In genomic region chr3:156677120-156677479, GRCh38 we compare ENCODE assay signal across 9 cellular contexts. TPM values are rescaled to one million over a fixed set of nuclear protein-coding genes. Genes with fewer than 3 reads are reported as not detected.
A peak's percentile ranks its signal among the peaks of the same experiment; 100 is the strongest.
DNase-seq lines count a peak whose midpoint lies in the region; ATAC-seq and TF ChIP-seq lines count a peak whose summit lies in the region.
"Had no signal": no experiment of that assay in that cellular context is flagged by ENCODE, and none has a peak within 500 bp of the region (broad histone marks: within the 10 kb centered on the region; RNA-seq: fewer than 3 reads in every experiment).

No MANE protein-coding gene starts in this region.

- H3K36me3 ChIP-seq in A673 (ENCODE audit: insufficient read depth, low read length, poor library complexity, severe bottlenecking): peaks cover 50% of the 10 kb centered on the region
- peaks cover 12% of the 10 kb centered on the region for H3K36me3 ChIP-seq in GM23338 (ENCODE audit: insufficient read depth)
- H3K36me3 ChIP-seq in upper lobe of left lung: peaks cover 0 to 28% (median 8%) of the 10 kb centered on the region in 4 donors

- no peaks in the 10 kb centered on the region for H3K9me3 ChIP-seq in A673 (ENCODE audit: low read depth, low read length, poor library complexity, severe bottlenecking)
- no peaks in the 10 kb centered on the region for H3K9me3 ChIP-seq in upper lobe of left lung

- H3K4me1 Mint-ChIP-seq in GM23338 (peaks cover 33% of the 10 kb centered on the region), immature natural killer cell (peaks cover 77 to 78% of the 10 kb centered on the region in 2 donors)
- H3K4me1 Mint-ChIP-seq in activated T-cell treated with anti-CD3 and anti-CD28 coated beads, Interleukin-2, amount 50 U/mL, for 72 hours (ENCODE audit: low read depth): peaks cover 69% of the 10 kb centered on the region

- no peaks in the 10 kb centered on the region for H3K9me3 Mint-ChIP-seq in GM23338
- H3K9me3 Mint-ChIP-seq in activated T-cell treated with anti-CD3 and anti-CD28 coated beads, Interleukin-2, amount 50 U/mL, for 72 hours: no peaks in the 10 kb centered on the region
- peaks cover 0 to 2% (median 0%) of the 10 kb centered on the region in 6 donors for H3K9me3 Mint-ChIP-seq in immature natural killer cell

- H3K36me3 Mint-ChIP-seq in GM23338 (ENCODE audit: low read depth) (peaks cover 15% of the 10 kb centered on the region), immature natural killer cell (peaks cover 16 to 25% (median 20%) of the 10 kb centered on the region in 3 donors)
- peaks cover 22 to 42% of the 10 kb centered on the region in 2 donors for H3K36me3 Mint-ChIP-seq in activated T-cell treated with anti-CD3 and anti-CD28 coated beads, Interleukin-2, amount 50 U/mL, for 72 hours (ENCODE audit: insufficient read depth in 2 of 2)

- H3K4me2 ChIP-seq in GM23338: peak overlapping the region; percentile 86; the same call in 1 of the 2 replicates

- no peak for ATAC-seq in GM23338
- ATAC-seq in activated T-cell treated with anti-CD3 and anti-CD28 coated beads, Interleukin-2, amount 50 U/mL, for 72 hours (replicated peaks in 1 of 2): peak; percentile 34
- no peak for ATAC-seq in GM19452 (IDR thresholded peaks at IDR 0.05; ENCODE audit: unreplicated experiment)
- ATAC-seq in GM18907 (IDR thresholded peaks at IDR 0.05; ENCODE audit: unreplicated experiment): no peak
- ATAC-seq in upper lobe of left lung (ENCODE audit: low FRiP score in 2 of 2): no peak
- ATAC-seq in GM21825 (IDR thresholded peaks at IDR 0.05; ENCODE audit: unreplicated experiment): no peak

- H2AFZ ChIP-seq in GM23338: no peak overlapping the region

- H3F3A ChIP-seq in GM23338 (replicated peaks; ENCODE audit: low read depth): 0 out of 2 replicates have a peak, but pooled peaks cover 3% of the 10 kb centered on the region

- intact Hi-C loops in A673 (cut with micrococcal nuclease; ENCODE audit: unreplicated experiment): loop anchor here (5.0 kb wide), 3 partner anchors 135 to 525 kb away; no protein-coding TSS in a partner anchor

- H3K4me1 ChIP-seq in A673 (ENCODE audit: insufficient read depth, low read length, poor library complexity, severe bottlenecking) (peaks cover 46% of the 10 kb centered on the region), GM23338 (ENCODE audit: insufficient read depth) (0 out of 2 replicates have a peak, but pooled peaks cover 4% of the 10 kb centered on the region), upper lobe of left lung (peaks cover 21 to 59% (median 51%) of the 10 kb centered on the region in 4 donors)

- no peak overlapping the region for H3K27ac Mint-ChIP-seq in GM23338
- peak overlapping the region; percentile 97 for H3K27ac Mint-ChIP-seq in activated T-cell treated with anti-CD3 and anti-CD28 coated beads, Interleukin-2, amount 50 U/mL, for 72 hours
- H3K27ac Mint-ChIP-seq in immature natural killer cell: peak overlapping the region; percentile 91 to 98 (median 94)

- CTCF ChIA-PET in A673 (lab: Charles Lee): no interaction called here

- H3K4me3 ChIP-seq in A673 (ENCODE audit: low read depth, low read length, poor library complexity, severe bottlenecking) (peak overlapping the region; percentile 89), GM23338 (no peak overlapping the region), upper lobe of left lung (peak overlapping the region in 2 of 4 donors; percentile 66 to 87)

- TF ChIP-seq CTCF in A673 (conservative IDR thresholded peaks at IDR 0.05; ENCODE audit: low read depth, low read length): no peak
- no peak for TF ChIP-seq CTCF in GM23338 (conservative IDR thresholded peaks at IDR 0.05; ENCODE audit: low read depth in 2 of 2)
- no peak for TF ChIP-seq CTCF in upper lobe of left lung (IDR thresholded peaks at IDR 0.05)

- H3K27me3 ChIP-seq in A673 (replicated peaks; ENCODE audit: insufficient read depth, low read depth, low read length, poor library complexity) (no peaks in the 10 kb centered on the region), GM23338 (ENCODE audit: insufficient read depth) (peaks cover 16% of the 10 kb centered on the region; the same call in 1 of the 2 replicates), upper lobe of left lung (no peaks in the 10 kb centered on the region)

- H3K27ac ChIP-seq in A673 (ENCODE audit: low read depth, low read length, poor library complexity, severe bottlenecking) (no peak overlapping the region), GM23338 (ENCODE audit: low read depth) (no peak overlapping the region), upper lobe of left lung (no peak overlapping the region)

- no peaks in the 10 kb centered on the region for H3K9me2 ChIP-seq in GM23338 (ENCODE audit: insufficient read depth)

- H3K79me2 ChIP-seq in GM23338 (replicated peaks; ENCODE audit: insufficient read depth): peaks cover 53% of the 10 kb centered on the region

- DNase-seq in A673 (ENCODE audit: low spot score) (no peak), GM23338 (ENCODE audit: low spot score) (no peak), immature natural killer cell (peak; percentile 65 to 72 (median 71)), upper lobe of left lung (no peak)
- DNase-seq in activated T-cell treated with anti-CD3 and anti-CD28 coated beads, Interleukin-2, amount 50 U/mL, for 72 hours: peak; percentile 48 to 53
- DNase-seq: hippocampal formation had no signal

- WGBS in upper lobe of left lung, 2 donors: 48 to 77% methylated on average over 1 of the region's 1 CpG

- no TSS peak for BruUV-seq in A673 (replicated peaks; lab: Mats Ljungman, UMichigan)

- peaks cover 19% of the 10 kb centered on the region; the same call in 1 of the 2 replicates for H4K20me1 ChIP-seq in GM23338 (replicated peaks; ENCODE audit: insufficient read depth)

- TF ChIP-seq EP300 in upper lobe of left lung (IDR thresholded peaks at IDR 0.05): no peak

- TF ChIP-seq POLR2A in upper lobe of left lung (IDR thresholded peaks at IDR 0.05): no peak

- H3K4me3 Mint-ChIP-seq in GM23338 (no peak overlapping the region), immature natural killer cell (peak overlapping the region; percentile 87 to 96 (median 90))
- H3K4me3 Mint-ChIP-seq in activated T-cell treated with anti-CD3 and anti-CD28 coated beads, Interleukin-2, amount 50 U/mL, for 72 hours: peak overlapping the region; percentile 95 to 98

- peaks cover 3% of the 10 kb centered on the region for H3K27me3 Mint-ChIP-seq in GM23338 (ENCODE audit: insufficient read depth, low read depth, poor library complexity)
- H3K27me3 Mint-ChIP-seq in activated T-cell treated with anti-CD3 and anti-CD28 coated beads, Interleukin-2, amount 50 U/mL, for 72 hours (ENCODE audit: low read depth): peaks cover 2% of the 10 kb centered on the region
- peaks cover 17 to 34% (median 26%) of the 10 kb centered on the region in 3 donors for H3K27me3 Mint-ChIP-seq in immature natural killer cell (ENCODE audit: low read depth in 3 of 3)

- POLR2A ChIA-PET in A673 (lab: Charles Lee; ENCODE audit: low non-redundant PET): interaction anchor here (0.6 kb wide), 1 partner anchor 11 kb away, joined by 12 read pairs; no protein-coding TSS in a partner anchor

TF ChIP-seq in GM23338, 12 proteins besides CTCF, POLR2A, EP300 and RAD21 (continues in another document):
- TF ChIP-seq STAT1 (IDR thresholded peaks at IDR 0.05; ENCODE audit: unreplicated experiment): no peak
- TF ChIP-seq POLR2AphosphoS5 (IDR thresholded peaks at IDR 0.05; ENCODE audit: low read depth): no peak

RNA-seq across cellular contexts. Expression of gene TIPARP, which starts 2.7 kb away (rescaled TPM):
- total RNA-seq in A673 (2021): 116 TPM in 2 replicates
- 6.9 and 10.2 TPM in 2 replicates for total RNA-seq in GM23338 (2014; rRNA removed; shearing (Covaris generic))
- polyA plus RNA-seq in GM23338 (2016; fragmentation: Nextera tagmentation; extraction: Ambion mirVana): 2.8 and 4.5 TPM in 2 replicates
- total RNA-seq in activated T-cell treated with anti-CD3 and anti-CD28 coated beads, Interleukin-2, amount 50 U/mL, for 72 hours: 10 to 100 TPM; 21.3 to 21.6 TPM
- 10 to 100 TPM; 21.7 to 32.6 (median 22.6) TPM for polyA plus RNA-seq in immature natural killer cell
- total RNA-seq in upper lobe of left lung: 10 to 100 TPM; 21.5 to 84.7 (median 50.6) TPM

Comparison
In these comparisons a context has a peak if more than half of its experiments do, and no peak if none do; other contexts are left out.
1. DNase-seq: peak in activated T-cell treated with anti-CD3 and anti-CD28 coated beads, Interleukin-2, amount 50 U/mL, for 72 hours (2 of 2) and immature natural killer cell (3 of 3); none in A673 (single experiment), GM23338 (single experiment) and upper lobe of left lung (0 of 2).
2. ATAC-seq: peak in activated T-cell treated with anti-CD3 and anti-CD28 coated beads, Interleukin-2, amount 50 U/mL, for 72 hours (2 of 2); none in GM23338 (single experiment), GM19452 (single experiment), GM18907 (single experiment), upper lobe of left lung (0 of 2) and GM21825 (single experiment).